ENCODE assay signal across 8 cellular contexts in the genomic region with DNA sequence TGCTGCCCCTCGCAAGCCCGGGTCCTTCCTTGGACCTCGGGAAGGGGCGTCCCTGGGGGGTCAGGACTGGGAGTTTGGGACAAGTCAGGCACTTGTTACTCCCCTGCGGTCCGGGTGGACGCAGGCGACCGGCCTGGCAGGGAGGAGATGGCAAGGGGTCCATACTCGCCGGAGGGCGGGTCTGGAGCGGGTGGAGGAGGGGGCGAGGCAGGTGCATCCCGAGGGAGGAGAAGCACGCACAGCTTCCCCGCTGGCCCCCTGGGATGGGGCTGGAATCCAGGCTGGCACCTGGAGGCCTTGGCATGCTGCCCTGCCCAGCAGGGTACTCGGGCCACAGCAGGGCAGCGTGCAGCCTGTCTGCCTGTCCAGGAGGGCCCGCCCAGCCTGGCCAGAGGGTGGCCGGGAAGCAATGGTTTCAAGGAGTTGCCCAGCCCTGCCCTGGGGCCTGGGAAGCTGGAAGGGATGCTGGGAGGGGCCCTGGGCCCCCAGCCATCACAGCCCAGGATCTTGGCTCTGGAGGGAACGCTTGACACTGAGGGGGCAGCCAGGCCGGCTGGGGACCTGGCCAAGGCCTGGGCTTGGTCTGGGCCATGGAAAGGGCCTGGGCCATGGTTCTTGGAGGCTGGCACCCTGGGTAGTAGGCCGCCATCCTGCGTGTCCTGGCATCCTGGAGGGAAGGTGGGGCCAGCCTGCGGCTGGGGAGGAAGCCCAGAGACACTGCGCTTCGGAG. TPM values are rescaled to one million over a fixed set of nuclear protein-coding genes. Genes with fewer than 3 reads are reported as not detected.
DNase-seq lines count a peak whose midpoint lies in the region; ATAC-seq and TF ChIP-seq lines count a peak whose summit lies in the region.

No MANE protein-coding gene starts in this region.

- no peak overlapping the region for H2AFZ ChIP-seq in DND-41 (ENCODE audit: low read depth, low read length)

- ATAC-seq in DND-41 (ENCODE audit: insufficient read depth, low read depth) = no peak
- no peak for ATAC-seq in GM18867 (IDR thresholded peaks at IDR 0.05; ENCODE audit: unreplicated experiment)

- peak overlapping the region; percentile 83 for H3K4me3 Mint-ChIP-seq in mesothelial cell of epicardium

- H3K9me3 ChIP-seq in DND-41 (ENCODE audit: insufficient read depth, low read length, severe bottlenecking) = no peaks in the 10 kb centered on the region

- no peaks in the 10 kb centered on the region for H3K9me3 Mint-ChIP-seq in mesothelial cell of epicardium

- no peak overlapping the region for H3K27ac ChIP-seq in DND-41 (ENCODE audit: low read length)
- peak overlapping the region; percentile 95 to 96 for H3K27ac ChIP-seq in coronary artery

- peak overlapping the region; percentile 97 for H3K4me2 ChIP-seq in DND-41 (ENCODE audit: insufficient read depth, low read length)

- no peaks in the 10 kb centered on the region for H3K36me3 ChIP-seq in DND-41 (ENCODE audit: insufficient read depth, low read length)

- no peak for TF ChIP-seq CTCF in DND-41 (IDR thresholded peaks at IDR 0.05; ENCODE audit: borderline replicate concordance, extremely low read depth, low read length, poor library complexity, severe bottlenecking)
- TF ChIP-seq CTCF in coronary artery (IDR thresholded peaks at IDR 0.05) = no peak
- TF ChIP-seq CTCF in mesothelial cell of epicardium (IDR thresholded peaks at IDR 0.05; ENCODE audit: unreplicated experiment) = no peak

- peak overlapping the region; percentile 87 for H3K27ac Mint-ChIP-seq in mesothelial cell of epicardium

- H3K27me3 ChIP-seq in DND-41 (ENCODE audit: insufficient read depth, low read length, poor library complexity) = peaks cover 15% of the 10 kb centered on the region

- peaks cover 33% of the 10 kb centered on the region for H4K20me1 ChIP-seq in DND-41 (ENCODE audit: insufficient read depth, low read length)

- H3K4me3 ChIP-seq in DND-41 (ENCODE audit: low read depth in 1 of 2, low read length in 2 of 2) = peak overlapping the region in 1 of 2 experiments; percentile 45; a peak in 2 of 4 replicates
- peak overlapping the region; percentile 82 for H3K4me3 ChIP-seq in coronary artery

- peak overlapping the region; percentile 38; the same call in 1 of the 2 replicates for H3K9ac ChIP-seq in DND-41 (ENCODE audit: low read depth, low read length)

- peaks cover 18% of the 10 kb centered on the region for H3K4me1 ChIP-seq in DND-41 (ENCODE audit: insufficient read depth, low read length)

- no peak for DNase-seq in DND-41
- DNase-seq in NCI-H2171 treated with DMSO at 0.1 percent for 48 hours (lab: John Stamatoyannopoulos, UW) = peak; percentile 20
- peak; percentile 92 for DNase-seq in coronary artery (ENCODE audit: low spot score)
- no peak for DNase-seq in mesothelial cell of epicardium (ENCODE audit: low spot score in 2 of 2, unreplicated experiment in 2 of 2)
- no peak for DNase-seq in erythroblast (lab: John Stamatoyannopoulos, UW)
- DNase-seq in activated CD4-positive, alpha-beta T cell treated with anti-CD3 and anti-CD28 coated beads for 1 hour = no peak
- DNase-seq in DMS 273 treated with DMSO at 0.1 percent for 48 hours (lab: John Stamatoyannopoulos, UW) = no peak

- H3K4me1 Mint-ChIP-seq in mesothelial cell of epicardium = peaks cover 46% of the 10 kb centered on the region

- H3K36me3 Mint-ChIP-seq in mesothelial cell of epicardium = no peaks in the 10 kb centered on the region

- no peak for TF ChIP-seq POLR2A in erythroblast (IDR thresholded peaks at IDR 0.05; ENCODE audit: low read length)

- no peaks in the 10 kb centered on the region for H3K27me3 Mint-ChIP-seq in mesothelial cell of epicardium (ENCODE audit: low read depth)

- H3K79me2 ChIP-seq in DND-41 (ENCODE audit: insufficient read depth, low read length) = no peaks in the 10 kb centered on the region

RNA-seq across cellular contexts. Expression of gene GLIS2, which starts 1.0 kb away (rescaled TPM):
- total RNA-seq in mesothelial cell of epicardium = 78.2 to 80.3 TPM (median 79.6 TPM) in 3 replicates

RNA-seq across cellular contexts. Expression of gene PAM16, which starts 34.2 kb away (rescaled TPM):
- 31.8 to 35.6 TPM (median 33.6 TPM) in 3 replicates for total RNA-seq in mesothelial cell of epicardium

RNA-seq across cellular contexts. Expression of gene TFAP4, which starts 44.1 kb away (rescaled TPM):
- total RNA-seq in mesothelial cell of epicardium = 28.8 to 33.7 TPM (median 29.5 TPM) in 3 replicates

RNA-seq across cellular contexts. Expression of gene VASN, which starts 54.8 kb away (rescaled TPM):
- total RNA-seq in mesothelial cell of epicardium = 36.7 to 37.6 TPM (median 37.5 TPM) in 3 replicates

Comparison
In these comparisons a context has a peak if more than half of its experiments do, and no peak if none do; other contexts are left out.
1. DNase-seq: peak in NCI-H2171 treated with DMSO at 0.1 percent for 48 hours (single experiment) and coronary artery (single experiment); none in DND-41 (single experiment), mesothelial cell of epicardium (0 of 2), erythroblast (0 of 2), activated CD4-positive, alpha-beta T cell treated with anti-CD3 and anti-CD28 coated beads for 1 hour (single experiment) and DMS 273 treated with DMSO at 0.1 percent for 48 hours (single experiment).